8 cellular contexts compared by ENCODE assay signal in genomic region chr6:27772261-27773001, GRCh38.
DNase-seq lines count a peak whose midpoint lies in the region; ATAC-seq and TF ChIP-seq lines count a peak whose summit lies in the region.

No MANE protein-coding gene starts in this region.

- H4K20me1 ChIP-seq in OCI-LY7 (ENCODE audit: insufficient read depth, low read length) (no peaks in the 10 kb centered on the region), fibroblast of lung (ENCODE audit: control insufficient read depth, extremely low read depth, insufficient read depth, low read length) (no peaks in the 10 kb centered on the region)

- H3K79me2 ChIP-seq in OCI-LY7 (ENCODE audit: insufficient read depth, low read depth, low read length), result no peaks in the 10 kb centered on the region
- H3K79me2 ChIP-seq in fibroblast of lung (ENCODE audit: control insufficient read depth, insufficient read depth, low read length), result no peaks in the 10 kb centered on the region

- ATAC-seq in GM19351 (IDR thresholded peaks at IDR 0.05; ENCODE audit: unreplicated experiment), result peak; percentile 84
- peak; percentile 98 to 99 for ATAC-seq in activated T-cell treated with anti-CD3 and anti-CD28 coated beads, Interleukin-2, amount 50 U/mL, for 4 hours
- ATAC-seq in natural killer cell treated with Interleukin-12 subunit alpha and Interleukin-12 subunit beta and Interleukin-15 and Interleukin-18, amount 100 ng/mL, for 72 hours, result peak; percentile 92 to 95

- H3K27ac ChIP-seq in OCI-LY7 (ENCODE audit: low read depth, low read length, poor library complexity, severe bottlenecking), result no peak overlapping the region
- H3K27ac ChIP-seq in fibroblast of lung (ENCODE audit: insufficient read depth, low read length), result no peak overlapping the region

- H3K4me2 ChIP-seq in OCI-LY7 (ENCODE audit: low read length) (no peak overlapping the region), fibroblast of lung (ENCODE audit: extremely low read depth, insufficient read depth, low read length) (peak overlapping the region; percentile 79)

- BruUV-seq in OCI-LY7 (replicated peaks; lab: Mats Ljungman, UMichigan), result no TSS peak

- H3K9me2 ChIP-seq in OCI-LY7 (ENCODE audit: insufficient read depth, low read length), result no peaks in the 10 kb centered on the region

- no peak overlapping the region for H3K27ac Mint-ChIP-seq in natural killer cell treated with Interleukin-12 subunit alpha and Interleukin-12 subunit beta and Interleukin-15 and Interleukin-18, amount 100 ng/mL, for 72 hours

- H3K36me3 ChIP-seq in OCI-LY7 (ENCODE audit: insufficient read depth, low read length) (no peaks in the 10 kb centered on the region), fibroblast of lung (ENCODE audit: control insufficient read depth, insufficient read depth, low read length) (no peaks in the 10 kb centered on the region)

- no peak overlapping the region for H3K9ac ChIP-seq in fibroblast of lung (ENCODE audit: insufficient read depth, low read length)

- H3K4me3 ChIP-seq in AG10803 (ENCODE audit: low read length) (no peak overlapping the region; the same call in 1 of the 2 replicates), OCI-LY7 (ENCODE audit: low read depth, low read length, poor library complexity, severe bottlenecking) (no peak overlapping the region), fibroblast of lung (replicated peaks in 1 of 4; ENCODE audit: control extremely low read depth in 1 of 4, insufficient read depth in 1 of 4, low read depth in 3 of 4, low read length in 4 of 4) (peak overlapping the region in 1 of 4 experiments; percentile 12)

- peak overlapping the region; percentile 54; the same call in 1 of the 2 replicates for H2AFZ ChIP-seq in OCI-LY7 (ENCODE audit: low read length)
- peak overlapping the region; percentile 83 for H2AFZ ChIP-seq in fibroblast of lung (ENCODE audit: low read length)

- POLR2A ChIA-PET in OCI-LY7 (lab: Charles Lee), result interaction anchor here (0.5 to 1.8 kb wide), 11 partner anchors 9 to 1745 kb away, joined by 3 to 6 read pairs (median 3); partner anchors contain the start of gene ZNF184

- H3K4me1 ChIP-seq in OCI-LY7 (ENCODE audit: insufficient read depth, low read length, poor library complexity, severe bottlenecking) (peaks cover 8% of the 10 kb centered on the region), fibroblast of lung (ENCODE audit: control insufficient read depth, extremely low read depth, insufficient read depth, low read length) (no peaks in the 10 kb centered on the region)

- intact Hi-C loops in OCI-LY7 (cut with micrococcal nuclease; ENCODE audit: unreplicated experiment), result loop anchor here (1.0 kb wide), 1 partner anchor 24 kb away; no protein-coding TSS in a partner anchor

- no peaks in the 10 kb centered on the region for H3K9me3 ChIP-seq in OCI-LY7 (ENCODE audit: low read length)
- no peaks in the 10 kb centered on the region for H3K9me3 ChIP-seq in fibroblast of lung (ENCODE audit: control insufficient read depth, insufficient read depth, low read depth, low read length)

- no peaks in the 10 kb centered on the region for H3K9me3 Mint-ChIP-seq in activated T-cell treated with anti-CD3 and anti-CD28 coated beads, Interleukin-2, amount 50 U/mL, for 4 hours
- no peaks in the 10 kb centered on the region for H3K9me3 Mint-ChIP-seq in natural killer cell treated with Interleukin-12 subunit alpha and Interleukin-12 subunit beta and Interleukin-15 and Interleukin-18, amount 100 ng/mL, for 72 hours

- H3K27me3 ChIP-seq in fibroblast of lung (ENCODE audit: control insufficient read depth, insufficient read depth, low read length), result peaks cover 2% of the 10 kb centered on the region

- DNase-seq in AG10803 (ENCODE audit: low read depth), result peak; percentile 83
- DNase-seq in HuH-7.5 (ENCODE audit: low spot score), result peak; percentile 43
- DNase-seq in OCI-LY7 (ENCODE audit: low spot score), result peak; percentile 80
- peak; percentile 82 for DNase-seq in activated T-cell treated with anti-CD3 and anti-CD28 coated beads, Interleukin-2, amount 50 U/mL, for 4 hours
- DNase-seq in fibroblast of lung (ENCODE audit: low read depth in 2 of 2), result peak; percentile 77 to 80
- peak; percentile 77 for DNase-seq in natural killer cell treated with Interleukin-12 subunit alpha and Interleukin-12 subunit beta and Interleukin-15 and Interleukin-18, amount 100 ng/mL, for 72 hours (ENCODE audit: low spot score)
- peak; percentile 67 to 85 (median 74) for DNase-seq in stimulated activated naive CD4-positive, alpha-beta T cell (lab: John Stamatoyannopoulos, UW)

- H3K36me3 Mint-ChIP-seq in activated T-cell treated with anti-CD3 and anti-CD28 coated beads, Interleukin-2, amount 50 U/mL, for 4 hours (ENCODE audit: insufficient read depth), result no peaks in the 10 kb centered on the region
- no peaks in the 10 kb centered on the region for H3K36me3 Mint-ChIP-seq in natural killer cell treated with Interleukin-12 subunit alpha and Interleukin-12 subunit beta and Interleukin-15 and Interleukin-18, amount 100 ng/mL, for 72 hours

- H3K27me3 Mint-ChIP-seq in activated T-cell treated with anti-CD3 and anti-CD28 coated beads, Interleukin-2, amount 50 U/mL, for 4 hours (ENCODE audit: low read depth), result peaks cover 27% of the 10 kb centered on the region
- H3K27me3 Mint-ChIP-seq in natural killer cell treated with Interleukin-12 subunit alpha and Interleukin-12 subunit beta and Interleukin-15 and Interleukin-18, amount 100 ng/mL, for 72 hours, result peaks cover 8 to 18% of the 10 kb centered on the region in 2 donors

- H3K4me3 Mint-ChIP-seq in activated T-cell treated with anti-CD3 and anti-CD28 coated beads, Interleukin-2, amount 50 U/mL, for 4 hours, result no peak overlapping the region
- peak overlapping the region; percentile 26 for H3K4me3 Mint-ChIP-seq in natural killer cell treated with Interleukin-12 subunit alpha and Interleukin-12 subunit beta and Interleukin-15 and Interleukin-18, amount 100 ng/mL, for 72 hours

- CTCF ChIA-PET in OCI-LY7 (lab: Charles Lee; ENCODE audit: unreplicated experiment), result interaction anchor here (0.6 to 1.4 kb wide), 6 partner anchors 13 to 450 kb away, joined by 3 to 17 read pairs (median 4); no protein-coding TSS in a partner anchor

- TF ChIP-seq CTCF in AG10803 (conservative IDR thresholded peaks at IDR 0.05; ENCODE audit: low read length) (peak; percentile 98), OCI-LY7 (conservative IDR thresholded peaks at IDR 0.05; ENCODE audit: low read length) (peak; percentile 87), fibroblast of lung (conservative IDR thresholded peaks at IDR 0.05 in 1 of 2, IDR thresholded peaks at IDR 0.05 in 1 of 2; ENCODE audit: low read depth in 1 of 2, low read length in 2 of 2) (peak; percentile 96 to 97)

- H3K4me1 Mint-ChIP-seq in activated T-cell treated with anti-CD3 and anti-CD28 coated beads, Interleukin-2, amount 50 U/mL, for 4 hours (ENCODE audit: low read depth), result peaks cover 12% of the 10 kb centered on the region
- H3K4me1 Mint-ChIP-seq in natural killer cell treated with Interleukin-12 subunit alpha and Interleukin-12 subunit beta and Interleukin-15 and Interleukin-18, amount 100 ng/mL, for 72 hours (ENCODE audit: low read depth in 2 of 2), result peaks cover 6 to 8% of the 10 kb centered on the region in 2 donors
